9 cellular contexts compared by ENCODE assay signal in genomic region chr1:204077979-204078696, GRCh38. TPM values are rescaled to one million over a fixed set of nuclear protein-coding genes. Genes with fewer than 3 reads are reported as not detected.
A peak's percentile ranks its signal among the peaks of the same experiment; 100 is the strongest.
DNase-seq lines count a peak whose midpoint lies in the region; ATAC-seq, FAIRE-seq and TF ChIP-seq lines count a peak whose summit lies in the region.
"Had no signal": no experiment of that assay in that cellular context is flagged by ENCODE, and none has a peak within 500 bp of the region (broad histone marks: within the 10 kb centered on the region; RNA-seq: fewer than 3 reads in every experiment).

No MANE protein-coding gene starts in this region.

- TF ChIP-seq CTCF in brain (conservative IDR thresholded peaks at IDR 0.05) (no peak), HepG2 (CRISPR knock-in tag; IDR thresholded peaks at IDR 0.05) (no peak), upper lobe of right lung (IDR thresholded peaks at IDR 0.05) (no peak)

- H3K27ac Mint-ChIP-seq in brain, result peak overlapping the region in 4 of 5 experiments; percentile 48 to 94 (median 88)

- peaks cover 62% of the 10 kb centered on the region for H3K27me3 Mint-ChIP-seq in brain

- no peaks in the 10 kb centered on the region for H3K27me3 ChIP-seq in HepG2 (ENCODE audit: control insufficient read depth in 1 of 2, insufficient read depth in 2 of 2, low read length in 2 of 2)
- no peaks in the 10 kb centered on the region for H3K27me3 ChIP-seq in upper lobe of right lung
- peaks cover 14% of the 10 kb centered on the region for H3K27me3 ChIP-seq in effector memory CD4-positive, alpha-beta T cell (replicated peaks; ENCODE audit: control insufficient read depth, insufficient read depth, low read length, poor library complexity, severe bottlenecking)

- H3K9me3 Mint-ChIP-seq in brain, result no peaks in the 10 kb centered on the region

- TF ChIP-seq POLR2A in HepG2 (IDR thresholded peaks at IDR 0.05; ENCODE audit: insufficient read depth in 1 of 2, low read depth in 2 of 2, low read length in 2 of 2), result no peak

- peak; percentile 17 for ATAC-seq in HepG2
- peak; percentile 37 for ATAC-seq in upper lobe of right lung

- no peak overlapping the region for H2AFZ ChIP-seq in HepG2 (ENCODE audit: low read length)

- H3K27ac ChIP-seq in HepG2 (ENCODE audit: extremely low read length, insufficient read depth, low read length), result peak overlapping the region; percentile 61
- peak overlapping the region; percentile 91 for H3K27ac ChIP-seq in upper lobe of right lung
- no peak overlapping the region for H3K27ac ChIP-seq in effector memory CD4-positive, alpha-beta T cell (ENCODE audit: insufficient read depth, low read length, poor library complexity, severe bottlenecking)

- in situ Hi-C loops in HepG2 (cut with HindIII; ENCODE audit: extremely low pct_ligation_motif_present, low pct_unique_long_range_greater_than_20kb), result loop anchor here (10.0 kb wide), 1 partner anchor 297 kb away; no protein-coding TSS in a partner anchor

- TF ChIP-seq EP300 in HepG2 (IDR thresholded peaks at IDR 0.05; ENCODE audit: low read depth in 2 of 2, low read length in 2 of 2) (no peak), HepG2 (CRISPR knock-in tag; IDR thresholded peaks at IDR 0.05; ENCODE audit: borderline replicate concordance) (no peak)

- H3K4me2 ChIP-seq in HepG2 (ENCODE audit: low read depth, low read length), result peak overlapping the region; percentile 79

- CTCF ChIA-PET in HepG2 (lab: Yijun Ruan, JAX; ENCODE audit: low intra/inter-chr PET ratio, low total read pairs), result no interaction called here

- peaks cover 75% of the 10 kb centered on the region for H3K4me1 Mint-ChIP-seq in brain

- H3K4me3 ChIP-seq in HepG2 (replicated peaks in 1 of 3; ENCODE audit: insufficient read depth in 1 of 3, low read depth in 2 of 3, low read length in 3 of 3), result peak overlapping the region in 2 of 3 experiments; percentile 29 to 46; a peak in 3 of 6 replicates
- no peak overlapping the region for H3K4me3 ChIP-seq in upper lobe of right lung
- no peak overlapping the region for H3K4me3 ChIP-seq in effector memory CD4-positive, alpha-beta T cell (ENCODE audit: insufficient read depth, low read depth, low read length, poor library complexity, severe bottlenecking)

- intact Hi-C loops in HepG2 (cut with micrococcal nuclease; ENCODE audit: unreplicated experiment) (no loop called here), upper lobe of right lung (cut with DNase I) (loop anchor here (5.0 kb wide), 1 partner anchor 49 kb away; no protein-coding TSS in a partner anchor)

- POLR2A ChIA-PET in HepG2 (lab: Yijun Ruan, JAX), result interaction anchor here (0.8 to 1.2 kb wide), 3 partner anchors 12 to 24 kb away, joined by 3 to 11 read pairs (median 5); no protein-coding TSS in a partner anchor

- H3K9ac ChIP-seq in HepG2 (ENCODE audit: insufficient read depth, low read depth, low read length), result peak overlapping the region; percentile 53

- 49% methylated on average over 13 of the region's 17 CpGs for WGBS in HepG2 (ENCODE audit: low lambda C conversion rate)

- H3K4me3 Mint-ChIP-seq in brain, result peak overlapping the region in 4 of 5 experiments; percentile 53 to 84 (median 68)

- H3K79me2 ChIP-seq in HepG2 (ENCODE audit: insufficient read depth, low read length), result peaks cover 83% of the 10 kb centered on the region

- DNase-seq in NCI-H2081 (lab: John Stamatoyannopoulos, UW), result peak; percentile 61 to 72
- DNase-seq in NCI-H2081 treated with DMSO at 0.1 percent for 48 hours (lab: John Stamatoyannopoulos, UW), result no peak
- peak; percentile 83 for DNase-seq in HepG2 (ENCODE audit: low spot score)
- peak; percentile 71 for DNase-seq in upper lobe of right lung
- DNase-seq in effector memory CD4-positive, alpha-beta T cell, result no peak
- no peak for DNase-seq in activated CD8-positive, alpha-beta memory T cell treated with anti-CD3 and anti-CD28 coated beads, Interleukin-2, amount 50 U/mL, for 48 hours
- no peak for DNase-seq in T-helper 2 cell

- H3K9me3 ChIP-seq in HepG2 (ENCODE audit: low read length) (no peaks in the 10 kb centered on the region), upper lobe of right lung (no peaks in the 10 kb centered on the region)
- no peaks in the 10 kb centered on the region for H3K9me3 ChIP-seq in effector memory CD4-positive, alpha-beta T cell (ENCODE audit: control insufficient read depth, low read length)

- BruUV-seq in HepG2 (replicated peaks; lab: Mats Ljungman, UMichigan), result no TSS peak

- FAIRE-seq in HepG2 (lab: Jason Lieb, UNC), result peak; percentile 95
- FAIRE-seq: A204.1 had no signal

- peaks cover 19% of the 10 kb centered on the region for H4K20me1 ChIP-seq in HepG2 (ENCODE audit: insufficient read depth, low read length)

- no peak for TF ChIP-seq RAD21 in HepG2 (CRISPR knock-in tag; IDR thresholded peaks at IDR 0.05)

- H3K4me1 ChIP-seq in HepG2 (ENCODE audit: insufficient read depth, low read length) (peaks cover 74% of the 10 kb centered on the region), upper lobe of right lung (peaks cover 73% of the 10 kb centered on the region)
- H3K4me1 ChIP-seq in effector memory CD4-positive, alpha-beta T cell (ENCODE audit: control insufficient read depth, insufficient read depth, low read length, poor library complexity, severe bottlenecking), result peaks cover 13% of the 10 kb centered on the region

- no peaks in the 10 kb centered on the region for H3K36me3 Mint-ChIP-seq in brain

- H3K36me3 ChIP-seq in HepG2 (replicated peaks in 1 of 2; ENCODE audit: control insufficient read depth in 1 of 2, insufficient read depth in 2 of 2, low read length in 2 of 2), result no peaks in the 10 kb centered on the region
- H3K36me3 ChIP-seq in upper lobe of right lung, result no peaks in the 10 kb centered on the region
- no peaks in the 10 kb centered on the region for H3K36me3 ChIP-seq in effector memory CD4-positive, alpha-beta T cell (ENCODE audit: control insufficient read depth, insufficient read depth, low read length)

TF ChIP-seq in HepG2, 621 proteins besides CTCF, POLR2A, EP300 and RAD21 (continues in another document):
- no peak for TF ChIP-seq TOE1 (CRISPR knock-in tag; IDR thresholded peaks at IDR 0.05)
- no peak for TF ChIP-seq ZNF138 (CRISPR knock-in tag; IDR thresholded peaks at IDR 0.05; ENCODE audit: low read depth)
- TF ChIP-seq ZNF598 (CRISPR knock-in tag; IDR thresholded peaks at IDR 0.05; ENCODE audit: borderline replicate concordance), result no peak
- TF ChIP-seq ZNF572 (CRISPR knock-in tag; IDR thresholded peaks at IDR 0.05), result no peak
- no peak for TF ChIP-seq ZNF883 (CRISPR knock-in tag; IDR thresholded peaks at IDR 0.05; ENCODE audit: not compliant biosample characterization)
- peak; percentile 26; the same call in 1 of the 2 replicates for TF ChIP-seq FOSL2 (CRISPR knock-in tag; IDR thresholded peaks at IDR 0.05)
- TF ChIP-seq SRSF9 (IDR thresholded peaks at IDR 0.05; ENCODE audit: borderline replicate concordance, insufficient read depth, low read depth, low read length, poor library complexity, severe bottlenecking), result no peak
- TF ChIP-seq SRY (CRISPR knock-in tag; IDR thresholded peaks at IDR 0.05), result no peak
- TF ChIP-seq, protein P1, sequence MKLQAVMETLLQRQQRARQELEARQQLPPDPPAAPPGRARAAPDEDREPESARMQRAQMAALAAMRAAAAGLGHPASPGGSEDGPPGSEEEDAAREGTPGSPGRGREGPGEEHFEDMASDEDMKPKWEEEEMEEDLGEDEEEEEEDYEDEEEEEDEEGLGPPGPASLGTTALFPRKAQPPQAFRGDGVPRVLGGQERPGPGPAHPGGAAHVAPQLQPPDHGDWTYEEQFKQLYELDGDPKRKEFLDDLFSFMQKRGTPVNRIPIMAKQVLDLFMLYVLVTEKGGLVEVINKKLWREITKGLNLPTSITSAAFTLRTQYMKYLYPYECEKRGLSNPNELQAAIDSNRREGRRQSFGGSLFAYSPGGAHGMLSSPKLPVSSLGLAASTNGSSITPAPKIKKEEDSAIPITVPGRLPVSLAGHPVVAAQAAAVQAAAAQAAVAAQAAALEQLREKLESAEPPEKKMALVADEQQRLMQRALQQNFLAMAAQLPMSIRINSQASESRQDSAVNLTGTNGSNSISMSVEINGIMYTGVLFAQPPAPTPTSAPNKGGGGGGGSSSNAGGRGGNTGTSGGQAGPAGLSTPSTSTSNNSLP (IDR thresholded peaks at IDR 0.05; ENCODE audit: low read depth, low read length), result no peak
- no peak for TF ChIP-seq RORA (CRISPR knock-in tag; IDR thresholded peaks at IDR 0.05)
- TF ChIP-seq AHR (CRISPR knock-in tag; IDR thresholded peaks at IDR 0.05), result no peak
- no peak for TF ChIP-seq ZNF136 (CRISPR knock-in tag; IDR thresholded peaks at IDR 0.05; ENCODE audit: low read depth)
- TF ChIP-seq ZNF570 (CRISPR knock-in tag; IDR thresholded peaks at IDR 0.05; ENCODE audit: borderline replicate concordance), result no peak
- TF ChIP-seq ZNF296 (CRISPR knock-in tag; conservative IDR thresholded peaks at IDR 0.05), result no peak
- TF ChIP-seq KLF9 (CRISPR knock-in tag; IDR thresholded peaks at IDR 0.05; ENCODE audit: low read depth), result no peak
- TF ChIP-seq NFKBIZ (CRISPR knock-in tag; IDR thresholded peaks at IDR 0.05), result no peak

RNA-seq across cellular contexts. Expression of gene SOX13, which starts 5.2 kb away (rescaled TPM):
- polyA plus RNA-seq in brain (ENCODE audit: insufficient read depth, low read depth, low replicate concordance) (70.2 TPM), HepG2 (2011; rRNA removed) (15.8 and 19.0 TPM in 2 replicates)
- total RNA-seq in HepG2 (2016; rRNA removed; fragmentation: Illumina TruSeq; extraction: Trizol) (9.3 and 13.3 TPM in 2 replicates), upper lobe of right lung (76.3 TPM)
- 19.4 and 23.0 TPM in 2 replicates for total RNA-seq in HepG2 (2016; cell fraction: cytosol; rRNA removed; fragmentation: Illumina TruSeq; extraction: Trizol; ENCODE audit: low read depth)
- total RNA-seq in HepG2 (2016; cell fraction: insoluble cytoplasmic fraction; rRNA removed; fragmentation: Illumina TruSeq; extraction: Trizol), result 9.5 and 12.4 TPM in 2 replicates
- total RNA-seq in HepG2 (2016; cell fraction: membrane; rRNA removed; fragmentation: Illumina TruSeq; extraction: Trizol), result 7.5 and 8.0 TPM in 2 replicates
- 11.8 and 12.5 TPM in 2 replicates for total RNA-seq in HepG2 (2016; cell fraction: nucleus; rRNA removed; fragmentation: Illumina TruSeq; extraction: Trizol)
- polyA plus RNA-seq in HepG2 (2011; cell fraction: cytosol; rRNA removed), result 11.5 and 12.7 TPM in 2 replicates
- 51.5 and 56.0 TPM in 2 replicates for polyA plus RNA-seq in HepG2 (2011; cell fraction: nucleus; rRNA removed)
- polyA plus RNA-seq in HepG2 (2012), result 12.2 and 14.5 TPM in 2 replicates
- polyA plus RNA-seq in HepG2 (2016; cell fraction: cytosol; fragmentation: Illumina TruSeq; extraction: Trizol; ENCODE audit: low read depth), result 1.2 and 1.3 TPM in 2 replicates
- 12.0 and 16.7 TPM in 2 replicates for polyA plus RNA-seq in HepG2 (2016; cell fraction: insoluble cytoplasmic fraction; fragmentation: Illumina TruSeq; extraction: Trizol; ENCODE audit: low read depth)
- 3.4 and 3.9 TPM in 2 replicates for polyA plus RNA-seq in HepG2 (2016; cell fraction: membrane; fragmentation: Illumina TruSeq; extraction: Trizol; ENCODE audit: low read depth)
- polyA plus RNA-seq in HepG2 (2016; cell fraction: nucleus; fragmentation: Illumina TruSeq; extraction: Trizol; ENCODE audit: insufficient read depth, low read depth), result 29.9 and 34.7 TPM in 2 replicates
- polyA minus RNA-seq in HepG2 (2011; rRNA and poly(A)+ RNA removed; ENCODE audit: low replicate concordance), result 50.6 and 65.9 TPM in 2 replicates
- polyA minus RNA-seq in HepG2 (2011; cell fraction: cytosol; rRNA and poly(A)+ RNA removed), result 12.0 and 12.7 TPM in 2 replicates
- polyA minus RNA-seq in HepG2 (2011; cell fraction: nucleus; rRNA and poly(A)+ RNA removed), result 40.8 and 41.1 TPM in 2 replicates

Comparison
In these comparisons a context has a peak if more than half of its experiments do, and no peak if none do; other contexts are left out.
1. DNase-seq: peak in NCI-H2081 (2 of 2), HepG2 (single experiment) and upper lobe of right lung (single experiment); none in NCI-H2081 treated with DMSO at 0.1 percent for 48 hours (single experiment), effector memory CD4-positive, alpha-beta T cell (0 of 3), activated CD8-positive, alpha-beta memory T cell treated with anti-CD3 and anti-CD28 coated beads, Interleukin-2, amount 50 U/mL, for 48 hours (single experiment) and T-helper 2 cell (0 of 5).
2. H3K4me3 ChIP-seq: peak in HepG2 (2 of 3); none in upper lobe of right lung (single experiment) and effector memory CD4-positive, alpha-beta T cell (single experiment).